Comparison of ENCODE assay signal across 21 cellular contexts in the genomic region with DNA sequence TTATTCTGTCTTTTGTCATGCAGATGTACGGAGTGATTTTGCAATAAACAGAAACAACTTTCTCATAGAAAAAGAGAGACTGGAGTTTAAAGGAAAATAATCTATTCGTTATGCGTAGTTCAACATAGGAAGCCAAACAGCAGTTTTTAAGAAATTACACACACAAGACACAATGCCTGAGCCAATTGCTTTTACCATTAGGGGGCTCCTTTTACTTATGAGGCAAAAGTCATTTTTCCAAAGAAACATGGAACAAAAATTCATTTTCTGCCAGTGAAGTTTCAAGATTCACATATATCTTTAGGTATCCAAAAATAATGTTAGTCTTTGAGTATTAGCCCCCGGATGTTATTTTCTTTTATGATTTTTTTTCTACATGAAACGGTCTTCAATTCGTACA. TPM values are rescaled to one million over a fixed set of nuclear protein-coding genes. Genes with fewer than 3 reads are reported as not detected.
"Had no signal": no experiment of that assay in that cellular context is flagged by ENCODE, and none has a peak within 500 bp of the region (broad histone marks: within the 10 kb centered on the region; RNA-seq: fewer than 3 reads in every experiment).

No MANE protein-coding gene starts in this region.

- H3K36me3 ChIP-seq: heart left ventricle, pancreas had no signal

- DNase-seq: activated CD4-positive, alpha-beta T cell treated with anti-CD3 and anti-CD28 coated beads, Interleukin-2, amount 50 U/mL, for 1 hour; activated naive CD4-positive, alpha-beta T cell treated with anti-CD3 and anti-CD28 coated beads for 36 hours; activated T-cell treated with anti-CD3 and anti-CD28 coated beads for 4 hours; body of pancreas; effector memory CD8-positive, alpha-beta T cell; erythroblast; foreskin melanocyte; heart left ventricle; kidney; left ventricle myocardium superior; mesenchymal stem cell; nephron progenitor cell; pancreas; stimulated activated CD4-positive, alpha-beta T cell treated with anti-CD3 and anti-CD28 coated beads, Interleukin-4, amount 100 ng/mL, for 1 hour; stimulated activated CD8-positive, alpha-beta memory T cell treated with anti-CD3 and anti-CD28 coated beads, Interleukin-4, amount 100 ng/mL, for 48 hours; stimulated activated naive CD8-positive, alpha-beta T cell treated with anti-CD3 and anti-CD28 coated beads, Interleukin-15, Interleukin-2, amounts not matched to agents 100 U/mL and 50 U/mL, for 24 hours had no signal

- H3K27me3 ChIP-seq: body of pancreas, heart left ventricle, pancreas had no signal

- H3K4me1 ChIP-seq: body of pancreas, heart left ventricle, pancreas had no signal

- H3K4me3 Mint-ChIP-seq: activated naive CD4-positive, alpha-beta T cell treated with anti-CD3 and anti-CD28 coated beads for 36 hours; activated T-helper 17 cell treated with anti-CD3 and anti-CD28 coated beads, Interleukin-2, amount 50 U/mL, for 72 hours; central memory CD8-positive, alpha-beta T cell; dendritic cell treated with granulocyte-macrophage colony-stimulating factor and Interleukin-4, amounts not matched to agents 40 ng/mL and 50 ng/mL, for 4 days; effector memory CD8-positive, alpha-beta T cell; nephron progenitor cell; T-helper 1 cell treated with Interleukin-12 subunit alpha and Interleukin-12 subunit beta and Interleukin-4 antibody, amounts not matched to agents 30 μg/mL and 1 μg/mL, for 36 hours had no signal

- H3K27ac ChIP-seq: body of pancreas, heart left ventricle, pancreas had no signal

- ATAC-seq: activated T-helper 17 cell treated with anti-CD3 and anti-CD28 coated beads, Interleukin-2, amount 50 U/mL, for 72 hours; body of pancreas; effector memory CD8-positive, alpha-beta T cell; heart left ventricle; left ventricle myocardium superior; pancreas; stimulated activated naive CD8-positive, alpha-beta T cell treated with anti-CD3 and anti-CD28 coated beads, Interleukin-15, Interleukin-2, amounts not matched to agents 100 U/mL and 50 U/mL, for 24 hours had no signal

- H3K4me3 ChIP-seq: body of pancreas, heart left ventricle, pancreas had no signal

- H3K27ac Mint-ChIP-seq: activated naive CD4-positive, alpha-beta T cell treated with anti-CD3 and anti-CD28 coated beads for 36 hours; activated T-helper 17 cell treated with anti-CD3 and anti-CD28 coated beads, Interleukin-2, amount 50 U/mL, for 72 hours; dendritic cell treated with granulocyte-macrophage colony-stimulating factor and Interleukin-4, amounts not matched to agents 40 ng/mL and 50 ng/mL, for 4 days; effector memory CD8-positive, alpha-beta T cell; nephron progenitor cell; T-helper 1 cell treated with Interleukin-12 subunit alpha and Interleukin-12 subunit beta and Interleukin-4 antibody, amounts not matched to agents 30 μg/mL and 1 μg/mL, for 36 hours had no signal

- H3K4me1 Mint-ChIP-seq: activated T-helper 17 cell treated with anti-CD3 and anti-CD28 coated beads, Interleukin-2, amount 50 U/mL, for 72 hours; central memory CD8-positive, alpha-beta T cell; nephron progenitor cell had no signal

- H3K9me3 Mint-ChIP-seq: activated T-helper 17 cell treated with anti-CD3 and anti-CD28 coated beads, Interleukin-2, amount 50 U/mL, for 72 hours; nephron progenitor cell had no signal

- H3K27me3 Mint-ChIP-seq: activated T-helper 17 cell treated with anti-CD3 and anti-CD28 coated beads, Interleukin-2, amount 50 U/mL, for 72 hours; central memory CD8-positive, alpha-beta T cell; dendritic cell treated with granulocyte-macrophage colony-stimulating factor and Interleukin-4, amounts not matched to agents 40 ng/mL and 50 ng/mL, for 4 days; effector memory CD8-positive, alpha-beta T cell had no signal

- H3K9me3 ChIP-seq: body of pancreas, pancreas had no signal

RNA-seq across cellular contexts. Expression of gene CNTN6, which starts 10.7 kb away (rescaled TPM):
- total RNA-seq: activated CD8-positive, alpha-beta memory T cell treated with anti-CD3 and anti-CD28 coated beads for 36 hours; activated naive CD4-positive, alpha-beta T cell treated with anti-CD3 and anti-CD28 coated beads for 36 hours; activated T-helper 17 cell treated with anti-CD3 and anti-CD28 coated beads, Interleukin-2, amount 50 U/mL, for 72 hours; body of pancreas; heart left ventricle had no signal
- polyA plus RNA-seq: heart left ventricle had no signal
